Comparison of ENCODE assay signal across 1 cellular context in the genomic region with DNA sequence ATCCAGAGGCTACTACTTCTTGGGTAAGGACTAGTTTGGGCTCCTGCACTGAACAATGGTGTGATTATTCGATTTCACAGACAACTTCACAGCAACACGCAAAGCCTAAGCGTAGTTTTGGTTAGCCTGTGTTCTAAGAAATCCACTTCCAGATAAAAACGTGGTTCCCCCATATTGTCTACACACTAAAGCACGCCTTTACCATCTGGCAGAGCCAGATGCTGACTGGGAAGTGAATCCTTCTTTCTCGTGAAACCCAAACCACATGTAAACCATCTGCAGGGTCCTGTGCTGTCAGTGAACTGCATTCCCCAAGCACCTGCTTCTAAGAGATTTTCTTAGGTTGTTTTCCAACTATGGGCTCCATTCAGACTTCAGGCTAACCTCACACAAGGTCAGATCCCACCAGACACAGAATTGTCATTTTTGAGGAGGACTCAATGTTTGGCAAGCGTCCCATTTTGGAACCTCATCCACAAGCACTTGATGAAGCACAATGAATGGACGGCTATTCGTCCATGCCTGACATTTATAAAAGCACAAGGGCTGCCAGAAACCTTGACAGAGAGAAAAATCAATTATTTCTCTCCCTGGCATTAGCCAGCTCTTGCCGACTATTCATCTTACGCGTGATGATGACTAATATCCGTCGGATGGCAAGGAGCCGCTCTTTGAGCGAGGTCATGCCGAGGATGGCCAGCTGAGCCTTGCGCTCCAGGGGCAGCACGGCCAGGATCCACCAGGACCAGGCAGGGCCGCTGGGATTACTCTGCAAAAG.
A peak's percentile ranks its signal among the peaks of the same experiment; 100 is the strongest.
TF ChIP-seq lines count a peak whose summit lies in the region.

No MANE protein-coding gene starts in this region.

TF ChIP-seq in HepG2, 621 proteins besides CTCF, POLR2A, EP300 and RAD21:
- TF ChIP-seq ZNF234 (CRISPR knock-in tag; conservative IDR thresholded peaks at IDR 0.05) (no peak), RFX3 (CRISPR knock-in tag; IDR thresholded peaks at IDR 0.05) (no peak), FOSL2 (CRISPR knock-in tag; IDR thresholded peaks at IDR 0.05) (peak; percentile 42; the same call in 1 of the 2 replicates), SIN3A (IDR thresholded peaks at IDR 0.05; ENCODE audit: borderline replicate concordance, low read depth, low read length) (no peak), STAG1 (CRISPR knock-in tag; IDR thresholded peaks at IDR 0.05) (no peak)
- TF ChIP-seq, protein P1, sequence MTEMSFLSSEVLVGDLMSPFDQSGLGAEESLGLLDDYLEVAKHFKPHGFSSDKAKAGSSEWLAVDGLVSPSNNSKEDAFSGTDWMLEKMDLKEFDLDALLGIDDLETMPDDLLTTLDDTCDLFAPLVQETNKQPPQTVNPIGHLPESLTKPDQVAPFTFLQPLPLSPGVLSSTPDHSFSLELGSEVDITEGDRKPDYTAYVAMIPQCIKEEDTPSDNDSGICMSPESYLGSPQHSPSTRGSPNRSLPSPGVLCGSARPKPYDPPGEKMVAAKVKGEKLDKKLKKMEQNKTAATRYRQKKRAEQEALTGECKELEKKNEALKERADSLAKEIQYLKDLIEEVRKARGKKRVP (CRISPR knock-in tag; IDR thresholded peaks at IDR 0.05): no peak
